ENCODE assay signal across 8 cellular contexts in the genomic region with DNA sequence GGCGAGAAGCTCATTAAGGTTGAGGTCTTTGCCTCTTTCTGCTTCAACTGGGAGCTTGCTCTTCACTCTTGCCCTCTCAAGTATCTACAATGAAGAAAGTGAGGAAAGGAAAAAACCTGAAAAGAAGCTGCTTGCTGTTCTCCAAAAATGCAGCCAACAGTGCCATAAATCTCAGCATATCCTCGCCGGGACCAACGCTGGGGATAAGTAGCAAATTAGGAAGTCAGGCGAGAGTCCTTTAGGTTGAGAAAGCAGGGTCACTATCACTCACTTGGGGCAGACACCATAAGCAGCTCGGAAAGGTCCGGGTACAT. TPM values are rescaled to one million over a fixed set of nuclear protein-coding genes. Genes with fewer than 3 reads are reported as not detected.
DNase-seq lines count a peak whose midpoint lies in the region; ATAC-seq and TF ChIP-seq lines count a peak whose summit lies in the region.

No MANE protein-coding gene starts in this region.

- 0% methylated on average over 7 of the region's 7 CpGs for WGBS in right lobe of liver (ENCODE audit: insufficient coverage, low coverage, low lambda C conversion rate, missing lambda C conversion rate)
- WGBS in urinary bladder: 0% methylated on average over 7 of the region's 7 CpGs

- peak overlapping the region; percentile 84 for H3K4me2 ChIP-seq in DND-41 (ENCODE audit: insufficient read depth, low read length)

- H3K36me3 ChIP-seq in DND-41 (ENCODE audit: insufficient read depth, low read length) (peaks cover 18% of the 10 kb centered on the region), adipocyte (ENCODE audit: control insufficient read depth, insufficient read depth, low read length, severe bottlenecking) (no peaks in the 10 kb centered on the region), right lobe of liver (no peaks in the 10 kb centered on the region), urinary bladder (ENCODE audit: insufficient read depth) (no peaks in the 10 kb centered on the region)

- TF ChIP-seq CTCF in DND-41 (IDR thresholded peaks at IDR 0.05; ENCODE audit: borderline replicate concordance, extremely low read depth, low read length, poor library complexity, severe bottlenecking) (no peak), right lobe of liver (IDR thresholded peaks at IDR 0.05) (no peak)

- H3K27me3 ChIP-seq in DND-41 (ENCODE audit: insufficient read depth, low read length, poor library complexity): no peaks in the 10 kb centered on the region
- no peaks in the 10 kb centered on the region for H3K27me3 ChIP-seq in adipocyte (replicated peaks; ENCODE audit: control insufficient read depth, insufficient read depth, low read length)
- H3K27me3 ChIP-seq in right lobe of liver: no peaks in the 10 kb centered on the region

- peak overlapping the region; percentile 69 for H3K9ac ChIP-seq in DND-41 (ENCODE audit: low read depth, low read length)
- peak overlapping the region; percentile 95 for H3K9ac ChIP-seq in adipocyte (ENCODE audit: low read length)

- H4K20me1 ChIP-seq in DND-41 (ENCODE audit: insufficient read depth, low read length): peaks cover 25% of the 10 kb centered on the region; the same call in 1 of the 2 replicates

- H3K27ac ChIP-seq in DND-41 (ENCODE audit: low read length) (peak overlapping the region; percentile 79), right lobe of liver (peak overlapping the region; percentile 7 to 73 (median 56)), urinary bladder (ENCODE audit: low read depth) (peak overlapping the region; percentile 61)

- DNase-seq in DND-41 (no peak), adipocyte (ENCODE audit: low read depth) (no peak), right lobe of liver (no peak), NAMALWA (ENCODE audit: low spot score) (no peak), 8988T (no peak)
- DNase-seq in stimulated activated CD4-positive, alpha-beta T cell treated with anti-CD3 and anti-CD28 coated beads, Interleukin-12 subunit alpha, Interleukin-12 subunit beta, amount 100 ng/mL, for 4 hours: no peak

- H3K9me3 ChIP-seq in DND-41 (ENCODE audit: insufficient read depth, low read length, severe bottlenecking) (no peaks in the 10 kb centered on the region), adipocyte (ENCODE audit: control insufficient read depth, low read length) (no peaks in the 10 kb centered on the region), right lobe of liver (no peaks in the 10 kb centered on the region)

- peak; percentile 67; the same call in 2 of the 3 replicates for ATAC-seq in DND-41 (ENCODE audit: insufficient read depth, low read depth)
- ATAC-seq in HG03064 (IDR thresholded peaks at IDR 0.05; ENCODE audit: low read depth, unreplicated experiment): peak; percentile 43
- no peak for ATAC-seq in right lobe of liver

- peak overlapping the region; percentile 93 for H2AFZ ChIP-seq in DND-41 (ENCODE audit: low read depth, low read length)

- intact Hi-C loops in right lobe of liver (cut with DNase I): no loop called here

- no peak for TF ChIP-seq POLR2A in right lobe of liver (IDR thresholded peaks at IDR 0.05)

- H3K4me1 ChIP-seq in DND-41 (ENCODE audit: insufficient read depth, low read length) (peaks cover 47% of the 10 kb centered on the region), adipocyte (ENCODE audit: control insufficient read depth, insufficient read depth, low read length) (peaks cover 23% of the 10 kb centered on the region), right lobe of liver (peaks cover 0 to 15% (median 6%) of the 10 kb centered on the region in 4 donors), urinary bladder (ENCODE audit: insufficient read depth) (peaks cover 2% of the 10 kb centered on the region)

- H3K79me2 ChIP-seq in DND-41 (ENCODE audit: insufficient read depth, low read length): peaks cover 52% of the 10 kb centered on the region

- H3K4me3 ChIP-seq in DND-41 (ENCODE audit: low read depth in 1 of 2, low read length in 2 of 2) (peak overlapping the region; percentile 83 to 88; a peak in 3 of 4 replicates), adipocyte (ENCODE audit: low read length) (peak overlapping the region; percentile 95), right lobe of liver (peak overlapping the region; percentile 71 to 92 (median 90)), urinary bladder (ENCODE audit: low read depth, low read length) (peak overlapping the region; percentile 76)

RNA-seq across cellular contexts. Expression of a gene that starts 0.4 kb away (rescaled TPM):
- 10 to 100 TPM in 3 of 6 experiments, 1 to 10 TPM in 3; 6.4 to 10.8 (median 9.2) TPM for total RNA-seq in right lobe of liver
- total RNA-seq in urinary bladder: 66.0 TPM
- 6.1 TPM for polyA plus RNA-seq in urinary bladder

RNA-seq across cellular contexts. Expression of a gene that starts 8.6 kb away (rescaled TPM):
- total RNA-seq in right lobe of liver (10 to 100 TPM in 4 of 6 experiments, 1 to 10 TPM in 2; 8.8 to 13.4 (median 11.3) TPM), urinary bladder (48.3 TPM)
- polyA plus RNA-seq in urinary bladder: 19.3 TPM

Comparison
In these comparisons a context has a peak if more than half of its experiments do, and no peak if none do; other contexts are left out.
1. ATAC-seq: peak in DND-41 (single experiment) and HG03064 (single experiment); none in right lobe of liver (0 of 4).
2. Peak in every context shown above with its lines, with median percentiles within 50 percentile points of each other: H3K27ac ChIP-seq and H3K4me3 ChIP-seq.